13 cellular contexts compared by ENCODE assay signal in genomic region chr4:132332932-132333722, GRCh38.
DNase-seq lines count a peak whose midpoint lies in the region; ATAC-seq and TF ChIP-seq lines count a peak whose summit lies in the region.
"Had no signal": no experiment of that assay in that cellular context is flagged by ENCODE, and none has a peak within 500 bp of the region (broad histone marks: within the 10 kb centered on the region; RNA-seq: fewer than 3 reads in every experiment).

No MANE protein-coding gene starts in this region.

- DNase-seq in SIG-M5 treated with dmso at 0.1 percent for 504 hours (lab: John Stamatoyannopoulos, UW; ENCODE audit: unreplicated experiment) (peak; percentile 3), SIG-M5 (lab: John Stamatoyannopoulos, UW) (no peak), OCI-M1 (lab: John Stamatoyannopoulos, UW) (peak; percentile 66), epithelial cell of esophagus (ENCODE audit: low read depth) (peak; percentile 71), smooth muscle cell (lab: John Stamatoyannopoulos, UW; ENCODE audit: unreplicated experiment) (no peak), NCI-H1930 (lab: John Stamatoyannopoulos, UW) (no peak)
- DNase-seq in CD4-positive, alpha-beta memory T cell: no peak
- DNase-seq: activated B cell treated with CpG ODN at 0.5 μM for 24 hours; effector memory CD4-positive, alpha-beta T cell; kidney glomerular epithelial cell; occipital lobe; tibial artery had no signal

- H3K9ac ChIP-seq in smooth muscle cell (ENCODE audit: low read depth): no peak overlapping the region

- intact Hi-C loops in CD4-positive, alpha-beta memory T cell (cut with micrococcal nuclease): no loop called here

- H3K4me3 ChIP-seq in epithelial cell of esophagus (ENCODE audit: low read length): no peak overlapping the region
- H3K4me3 ChIP-seq in smooth muscle cell: no peak overlapping the region
- H3K4me3 ChIP-seq in CD4-positive, alpha-beta memory T cell (ENCODE audit: low read length in 2 of 2): no peak overlapping the region
- H3K4me3 ChIP-seq: tibial artery had no signal

- TF ChIP-seq CTCF in epithelial cell of esophagus (IDR thresholded peaks at IDR 0.05; ENCODE audit: insufficient read depth, low read depth, low read length, missing control alignments): peak; percentile 51
- TF ChIP-seq CTCF in smooth muscle cell (IDR thresholded peaks at IDR 0.05; ENCODE audit: borderline replicate concordance, insufficient read depth, poor library complexity, severe bottlenecking): peak; percentile 41

- H3K79me2 ChIP-seq in smooth muscle cell (ENCODE audit: low read depth): no peaks in the 10 kb centered on the region

- POLR2A ChIA-PET in CD4-positive, alpha-beta memory T cell (lab: Charles Lee; ENCODE audit: partially characterized antibody): no interaction called here

- CTCF ChIA-PET in CD4-positive, alpha-beta memory T cell (lab: Charles Lee; ENCODE audit: partially characterized antibody): no interaction called here

- no peaks in the 10 kb centered on the region for H3F3A ChIP-seq in smooth muscle cell (ENCODE audit: low read depth)

- H3K4me1 Mint-ChIP-seq in CD4-positive, alpha-beta memory T cell: no peaks in the 10 kb centered on the region
- H3K4me1 Mint-ChIP-seq: activated B cell treated with CpG ODN at 0.5 μM for 24 hours had no signal

- H3K27ac ChIP-seq in smooth muscle cell (ENCODE audit: low read depth): no peak overlapping the region
- H3K27ac ChIP-seq in CD4-positive, alpha-beta memory T cell (ENCODE audit: low read depth, low read length): no peak overlapping the region
- H3K27ac ChIP-seq: tibial artery had no signal

- no peaks in the 10 kb centered on the region for H3K9me3 ChIP-seq in smooth muscle cell (replicated peaks; ENCODE audit: low read depth)
- no peaks in the 10 kb centered on the region for H3K9me3 ChIP-seq in CD4-positive, alpha-beta memory T cell (ENCODE audit: control insufficient read depth in 1 of 2, low read length in 2 of 2)
- H3K9me3 ChIP-seq: tibial artery had no signal

- H2AFZ ChIP-seq in smooth muscle cell (ENCODE audit: low read depth): no peak overlapping the region

- no peak for ATAC-seq in HG02610 (IDR thresholded peaks at IDR 0.05; ENCODE audit: unreplicated experiment)

- H3K27me3 ChIP-seq in smooth muscle cell (ENCODE audit: low read depth): no peaks in the 10 kb centered on the region
- H3K27me3 ChIP-seq in CD4-positive, alpha-beta memory T cell (ENCODE audit: insufficient read depth, low read length): no peaks in the 10 kb centered on the region
- H3K27me3 ChIP-seq: tibial artery had no signal

- no peaks in the 10 kb centered on the region for H3K4me1 ChIP-seq in smooth muscle cell (ENCODE audit: low read depth)
- no peaks in the 10 kb centered on the region for H3K4me1 ChIP-seq in CD4-positive, alpha-beta memory T cell (ENCODE audit: insufficient read depth, low read length)
- H3K4me1 ChIP-seq: tibial artery had no signal

- no peaks in the 10 kb centered on the region for H3K36me3 Mint-ChIP-seq in CD4-positive, alpha-beta memory T cell

- H3K36me3 ChIP-seq in smooth muscle cell (ENCODE audit: low read depth): no peaks in the 10 kb centered on the region
- H3K36me3 ChIP-seq in CD4-positive, alpha-beta memory T cell (ENCODE audit: insufficient read depth, low read length): no peaks in the 10 kb centered on the region
- H3K36me3 ChIP-seq: tibial artery had no signal

- H3K27ac Mint-ChIP-seq in CD4-positive, alpha-beta memory T cell: no peak overlapping the region
- H3K27ac Mint-ChIP-seq: activated B cell treated with CpG ODN at 0.5 μM for 24 hours had no signal

- H3K27me3 Mint-ChIP-seq in CD4-positive, alpha-beta memory T cell: no peaks in the 10 kb centered on the region
- H3K27me3 Mint-ChIP-seq: activated B cell treated with CpG ODN at 0.5 μM for 24 hours had no signal

- H3K4me3 Mint-ChIP-seq in CD4-positive, alpha-beta memory T cell: no peak overlapping the region
- H3K4me3 Mint-ChIP-seq: activated B cell treated with CpG ODN at 0.5 μM for 24 hours had no signal

- no peak overlapping the region for H3K4me2 ChIP-seq in smooth muscle cell

- peaks cover 0 to 12% (median 4%) of the 10 kb centered on the region in 8 donors for H3K9me3 Mint-ChIP-seq in CD4-positive, alpha-beta memory T cell
- H3K9me3 Mint-ChIP-seq: activated B cell treated with CpG ODN at 0.5 μM for 24 hours had no signal

- no peaks in the 10 kb centered on the region for H4K20me1 ChIP-seq in smooth muscle cell (ENCODE audit: low read depth)

- 84% methylated on average over 1 of the region's 1 CpG for WGBS in smooth muscle cell (ENCODE audit: low lambda C conversion rate)

Comparison
In these comparisons a context has a peak if more than half of its experiments do, and no peak if none do; other contexts are left out.
1. DNase-seq: peak in SIG-M5 treated with dmso at 0.1 percent for 504 hours (single experiment), OCI-M1 (single experiment) and epithelial cell of esophagus (single experiment); none in SIG-M5 (single experiment), smooth muscle cell (single experiment), NCI-H1930 (0 of 2) and CD4-positive, alpha-beta memory T cell (0 of 5).